9 cellular contexts compared by ENCODE assay signal in the genomic region with DNA sequence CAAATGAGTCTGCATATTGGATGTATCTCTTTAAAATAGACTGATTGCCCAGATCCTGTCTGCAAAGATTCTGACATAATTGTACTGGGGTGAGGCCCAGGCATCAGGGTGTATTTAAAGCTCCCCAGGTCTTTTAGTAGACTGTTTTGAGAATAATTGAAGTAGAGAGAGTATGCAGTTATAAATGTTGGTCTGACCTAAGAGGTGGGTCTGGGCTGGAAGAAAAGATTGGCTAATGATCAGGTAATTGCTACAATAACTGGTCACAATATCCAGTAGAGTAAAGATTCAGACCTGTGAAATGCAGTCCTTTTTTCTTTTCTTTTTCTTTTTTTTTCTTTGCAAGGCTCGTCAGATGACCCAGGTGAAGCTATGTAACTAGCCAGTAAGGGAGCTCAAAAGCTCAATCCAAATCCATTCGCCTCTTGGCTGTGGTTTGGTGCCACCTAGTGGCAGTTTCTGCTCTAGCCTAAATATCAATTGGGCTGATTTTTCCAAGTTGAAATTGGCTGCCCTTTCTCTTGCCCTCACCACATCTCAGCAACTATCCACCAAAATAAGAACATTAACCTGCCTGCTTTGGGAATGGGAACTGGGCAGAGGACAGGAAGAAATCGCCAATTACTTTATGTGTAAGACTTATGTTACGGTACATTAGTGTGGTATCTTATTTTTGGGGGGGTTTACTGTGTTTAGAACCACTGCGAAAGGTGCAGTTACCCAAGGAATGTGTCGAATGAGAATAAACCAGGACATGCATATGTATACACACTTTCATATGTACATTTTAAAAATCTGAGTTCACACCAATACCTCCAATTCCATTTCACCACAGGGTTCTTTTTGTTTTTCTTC. TPM values are rescaled to one million over a fixed set of nuclear protein-coding genes. Genes with fewer than 3 reads are reported as not detected.
DNase-seq lines count a peak whose midpoint lies in the region; ATAC-seq and TF ChIP-seq lines count a peak whose summit lies in the region.
"Had no signal": no experiment of that assay in that cellular context is flagged by ENCODE, and none has a peak within 500 bp of the region (broad histone marks: within the 10 kb centered on the region; RNA-seq: fewer than 3 reads in every experiment).

No MANE protein-coding gene starts in this region.

- TF ChIP-seq CTCF in GM12865 (IDR thresholded peaks at IDR 0.05; ENCODE audit: insufficient read depth, low read depth, low read length, missing control alignments) (peak; percentile 82), neutrophil (IDR thresholded peaks at IDR 0.05) (peak; percentile 70), suprapubic skin (IDR thresholded peaks at IDR 0.05) (peak; percentile 75 to 87)

- no peak overlapping the region for H3K27ac ChIP-seq in neutrophil
- no peak overlapping the region for H3K27ac ChIP-seq in suprapubic skin

- no peaks in the 10 kb centered on the region for H3K9me3 ChIP-seq in neutrophil
- H3K9me3 ChIP-seq in suprapubic skin: no peaks in the 10 kb centered on the region

- H3K27me3 Mint-ChIP-seq in activated T-helper 1 cell treated with anti-CD3 and anti-CD28 coated beads, Interleukin-12 subunit alpha, Interleukin-12 subunit beta, Interleukin-2, Interleukin-4 antibody, amounts not matched to agents 30 ng/mL and 10 ng/mL and 1 ng/mL, durations not matched to agents 14 hours and 24 hours and 36 hours (ENCODE audit: insufficient read depth): no peaks in the 10 kb centered on the region
- H3K27me3 Mint-ChIP-seq: stimulated activated naive CD8-positive, alpha-beta T cell treated with anti-CD3 and anti-CD28 coated beads, Interleukin-15, Interleukin-2, amounts not matched to agents 100 ng/mL and 50 ng/mL, for 24 hours had no signal

- no peaks in the 10 kb centered on the region for H3K4me1 ChIP-seq in neutrophil (ENCODE audit: control insufficient read depth in 1 of 2, insufficient read depth in 1 of 2, low read depth in 1 of 2, low read length in 1 of 2)
- H3K4me1 ChIP-seq in suprapubic skin: peaks cover 3% of the 10 kb centered on the region

- no peak overlapping the region for H3K27ac Mint-ChIP-seq in activated T-helper 1 cell treated with anti-CD3 and anti-CD28 coated beads, Interleukin-12 subunit alpha, Interleukin-12 subunit beta, Interleukin-2, Interleukin-4 antibody, amounts not matched to agents 30 ng/mL and 10 ng/mL and 1 ng/mL, durations not matched to agents 14 hours and 24 hours and 36 hours
- H3K27ac Mint-ChIP-seq: stimulated activated naive CD8-positive, alpha-beta T cell treated with anti-CD3 and anti-CD28 coated beads, Interleukin-15, Interleukin-2, amounts not matched to agents 100 ng/mL and 50 ng/mL, for 24 hours had no signal

- peaks cover 6% of the 10 kb centered on the region for H3K4me1 Mint-ChIP-seq in activated T-helper 1 cell treated with anti-CD3 and anti-CD28 coated beads, Interleukin-12 subunit alpha, Interleukin-12 subunit beta, Interleukin-2, Interleukin-4 antibody, amounts not matched to agents 30 ng/mL and 10 ng/mL and 1 ng/mL, durations not matched to agents 14 hours and 24 hours and 36 hours (ENCODE audit: low read depth)

- no peaks in the 10 kb centered on the region for H3K27me3 ChIP-seq in neutrophil
- H3K27me3 ChIP-seq in suprapubic skin: no peaks in the 10 kb centered on the region

- H3K9me3 Mint-ChIP-seq in activated T-helper 1 cell treated with anti-CD3 and anti-CD28 coated beads, Interleukin-12 subunit alpha, Interleukin-12 subunit beta, Interleukin-2, Interleukin-4 antibody, amounts not matched to agents 30 ng/mL and 10 ng/mL and 1 ng/mL, durations not matched to agents 14 hours and 24 hours and 36 hours: no peaks in the 10 kb centered on the region
- H3K9me3 Mint-ChIP-seq: stimulated activated naive CD8-positive, alpha-beta T cell treated with anti-CD3 and anti-CD28 coated beads, Interleukin-15, Interleukin-2, amounts not matched to agents 100 ng/mL and 50 ng/mL, for 24 hours had no signal

- no peak for TF ChIP-seq POLR2A in suprapubic skin (IDR thresholded peaks at IDR 0.05)

- H3K36me3 Mint-ChIP-seq in activated T-helper 1 cell treated with anti-CD3 and anti-CD28 coated beads, Interleukin-12 subunit alpha, Interleukin-12 subunit beta, Interleukin-2, Interleukin-4 antibody, amounts not matched to agents 30 ng/mL and 10 ng/mL and 1 ng/mL, durations not matched to agents 14 hours and 24 hours and 36 hours (ENCODE audit: low read depth): peaks cover 25% of the 10 kb centered on the region

- H3K36me3 ChIP-seq in neutrophil (peaks cover 70% of the 10 kb centered on the region), suprapubic skin (peaks cover 27% of the 10 kb centered on the region)

- ATAC-seq in GM21576 (IDR thresholded peaks at IDR 0.05; ENCODE audit: unreplicated experiment): no peak

- DNase-seq in GM12865 (ENCODE audit: low read depth) (peak; percentile 87), Kasumi-1 (lab: John Stamatoyannopoulos, UW) (peak; percentile 63 to 80), RPMI7951 (ENCODE audit: low read depth) (peak; percentile 63), fibroblast of the conjunctiva (ENCODE audit: low read depth) (peak; percentile 73), suprapubic skin (ENCODE audit: low spot score in 2 of 2) (no peak)
- DNase-seq in activated T-helper 1 cell treated with anti-CD3 and anti-CD28 coated beads, Interleukin-12 subunit alpha, Interleukin-12 subunit beta, Interleukin-2, Interleukin-4 antibody, amounts not matched to agents 30 ng/mL and 10 ng/mL and 1 ng/mL, durations not matched to agents 14 hours and 24 hours and 36 hours (ENCODE audit: low spot score): peak; percentile 68

- H3K4me3 ChIP-seq in GM12865 (ENCODE audit: low read depth, low read length) (no peak overlapping the region), neutrophil (ENCODE audit: low read depth in 1 of 2, low read length in 1 of 2) (no peak overlapping the region), suprapubic skin (no peak overlapping the region)

- intact Hi-C loops in activated T-helper 1 cell treated with anti-CD3 and anti-CD28 coated beads, Interleukin-12 subunit alpha, Interleukin-12 subunit beta, Interleukin-2, Interleukin-4 antibody, amounts not matched to agents 30 ng/mL and 10 ng/mL and 1 ng/mL, durations not matched to agents 14 hours and 24 hours and 36 hours (cut with micrococcal nuclease): loop anchor here (1.0 to 5.0 kb wide), 6 partner anchors 8 to 544 kb away; a partner anchor contains a TSS

- WGBS in suprapubic skin: 49% methylated on average over 6 of the region's 6 CpGs

- TF ChIP-seq EP300 in suprapubic skin (IDR thresholded peaks at IDR 0.05): no peak

- H3K4me3 Mint-ChIP-seq in activated T-helper 1 cell treated with anti-CD3 and anti-CD28 coated beads, Interleukin-12 subunit alpha, Interleukin-12 subunit beta, Interleukin-2, Interleukin-4 antibody, amounts not matched to agents 30 ng/mL and 10 ng/mL and 1 ng/mL, durations not matched to agents 14 hours and 24 hours and 36 hours: no peak overlapping the region
- H3K4me3 Mint-ChIP-seq: stimulated activated naive CD8-positive, alpha-beta T cell treated with anti-CD3 and anti-CD28 coated beads, Interleukin-15, Interleukin-2, amounts not matched to agents 100 ng/mL and 50 ng/mL, for 24 hours had no signal

RNA-seq across cellular contexts. Expression of a gene that starts 45.9 kb away (rescaled TPM):
- 25.1 and 34.7 TPM in 2 replicates for total RNA-seq in RPMI7951 (2014; rRNA removed; shearing (Covaris generic))
- total RNA-seq in activated T-helper 1 cell treated with anti-CD3 and anti-CD28 coated beads, Interleukin-12 subunit alpha, Interleukin-12 subunit beta, Interleukin-2, Interleukin-4 antibody, amounts not matched to agents 30 ng/mL and 10 ng/mL and 1 ng/mL, durations not matched to agents 14 hours and 24 hours and 36 hours: 30.3 and 30.7 TPM in 2 replicates
- total RNA-seq in suprapubic skin: 10 to 100 TPM; 16.1 to 25.9 (median 18.4) TPM

Comparison
In these comparisons a context has a peak if more than half of its experiments do, and no peak if none do; other contexts are left out.
1. DNase-seq: peak in GM12865 (single experiment), Kasumi-1 (2 of 2), RPMI7951 (single experiment), activated T-helper 1 cell treated with anti-CD3 and anti-CD28 coated beads, Interleukin-12 subunit alpha, Interleukin-12 subunit beta, Interleukin-2, Interleukin-4 antibody, amounts not matched to agents 30 ng/mL and 10 ng/mL and 1 ng/mL, durations not matched to agents 14 hours and 24 hours and 36 hours (single experiment) and fibroblast of the conjunctiva (single experiment); none in suprapubic skin (0 of 2).
2. Peak in every context shown above with its lines, with median percentiles within 50 percentile points of each other: CTCF ChIP-seq.